ENCODE assay signal across 22 cellular contexts in the genomic region with DNA sequence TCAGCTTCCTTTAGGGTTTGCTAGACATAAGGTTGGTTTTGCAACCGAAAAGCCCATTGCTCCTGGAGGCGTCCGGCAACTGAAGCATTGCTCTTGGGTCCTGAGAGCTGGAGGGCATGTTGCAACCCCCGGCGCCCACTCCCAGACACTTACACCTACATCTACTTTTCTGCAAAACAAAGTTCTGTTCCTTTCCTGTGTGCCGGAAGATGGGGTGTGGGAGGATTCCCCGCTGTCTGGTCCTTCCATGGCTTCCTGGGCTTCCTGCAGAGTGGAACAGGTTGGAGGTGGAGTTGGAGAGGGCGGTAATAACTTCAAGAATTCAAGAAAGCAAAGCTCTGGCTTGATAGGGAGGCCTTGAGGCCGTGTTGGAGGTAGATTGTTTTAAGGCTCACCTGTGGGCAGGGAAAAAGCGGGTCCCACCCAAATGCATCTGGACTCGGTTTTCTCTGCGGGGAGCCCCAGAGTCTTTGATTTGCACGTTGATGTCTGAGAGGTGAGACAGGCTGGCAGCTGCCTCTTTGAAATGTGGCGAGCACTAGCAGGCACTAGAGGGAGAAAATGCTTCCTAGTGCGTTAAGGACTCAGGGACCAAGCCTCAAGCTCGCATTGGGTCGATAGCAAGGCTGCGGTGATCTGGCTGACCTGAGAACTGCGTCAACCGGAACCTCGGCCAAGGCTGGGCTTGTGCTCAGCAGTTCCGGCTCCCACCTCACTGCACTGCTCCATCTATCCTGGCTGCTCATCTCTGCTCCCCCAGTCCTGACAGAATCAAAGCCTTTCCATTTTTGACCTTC. TPM values are rescaled to one million over a fixed set of nuclear protein-coding genes. Genes with fewer than 3 reads are reported as not detected.
DNase-seq lines count a peak whose midpoint lies in the region; ATAC-seq and TF ChIP-seq lines count a peak whose summit lies in the region.
"Had no signal": no experiment of that assay in that cellular context is flagged by ENCODE, and none has a peak within 500 bp of the region (broad histone marks: within the 10 kb centered on the region; RNA-seq: fewer than 3 reads in every experiment).

No MANE protein-coding gene starts in this region.

- ATAC-seq in SK-N-SH treated with all-trans-retinoic acid at 6 μM for 48 hours (no peak), HG02610 (IDR thresholded peaks at IDR 0.05; ENCODE audit: unreplicated experiment) (no peak)
- no peak for ATAC-seq in activated T-helper 17 cell treated with anti-CD3 and anti-CD28 coated beads, Interleukin-2, amount 50 U/mL, for 72 hours (replicated peaks)
- ATAC-seq: CD8-positive, alpha-beta T cell had no signal

- H3K4me1 Mint-ChIP-seq in activated T-helper 17 cell treated with anti-CD3 and anti-CD28 coated beads, Interleukin-2, amount 50 U/mL, for 72 hours = no peaks in the 10 kb centered on the region

- intact Hi-C loops in prostate gland (cut with DNase I) = no loop called here

- H3K4me1 ChIP-seq in SK-N-SH (ENCODE audit: control insufficient read depth in 1 of 2, insufficient read depth in 2 of 2, low read depth in 1 of 2, low read length in 1 of 2) (no peaks in the 10 kb centered on the region), prostate gland (replicated peaks) (no peaks in the 10 kb centered on the region)
- H3K4me1 ChIP-seq: HAP-1 had no signal

- no peaks in the 10 kb centered on the region for H3K9me3 ChIP-seq in SK-N-SH
- H3K9me3 ChIP-seq in prostate gland = no peaks in the 10 kb centered on the region
- H3K9me3 ChIP-seq: HAP-1 had no signal

- no peak overlapping the region for H2AFZ ChIP-seq in SK-N-SH (ENCODE audit: low read depth)

- POLR2A ChIA-PET in SK-N-SH (lab: Yijun Ruan, JAX) = no interaction called here

- peaks cover 69% of the 10 kb centered on the region for H3K27me3 ChIP-seq in SK-N-SH (ENCODE audit: insufficient read depth)
- H3K27me3 ChIP-seq in prostate gland (replicated peaks; ENCODE audit: insufficient read depth) = no peaks in the 10 kb centered on the region

- H3K79me2 ChIP-seq in SK-N-SH (ENCODE audit: insufficient read depth) = no peaks in the 10 kb centered on the region

- peaks cover 4% of the 10 kb centered on the region for H3K36me3 Mint-ChIP-seq in activated T-helper 17 cell treated with anti-CD3 and anti-CD28 coated beads, Interleukin-2, amount 50 U/mL, for 72 hours (ENCODE audit: low read depth)
- H3K36me3 Mint-ChIP-seq: CD8-positive, alpha-beta T cell had no signal

- peak; percentile 3 for DNase-seq in SK-N-SH
- DNase-seq in epidermal melanocyte (ENCODE audit: insufficient read length, low spot score) = peak; percentile 11
- peak; percentile 69 for DNase-seq in mucosa of gallbladder (ENCODE audit: low spot score)
- no peak for DNase-seq in prostate gland (ENCODE audit: low spot score)
- DNase-seq in NCI-H748 treated with DMSO at 0.1 percent for 48 hours (lab: John Stamatoyannopoulos, UW) = no peak
- DNase-seq: 8988T; AML-193; C1 segment of cervical spinal cord; CD8-positive, alpha-beta T cell; DND-41; IMR-90; NCI-H1105; NCI-H146; NCI-H2029 treated with DMSO at 0.1 percent for 48 hours; NCI-H2171; NCI-H345; NCI-H524; Right ventricle myocardium superior had no signal

- CTCF ChIA-PET in SK-N-SH (lab: Yijun Ruan, JAX) = interaction anchor here (0.7 to 1.6 kb wide), 3 partner anchors 13 to 216 kb away, joined by 3 to 6 read pairs (median 3); no protein-coding TSS in a partner anchor

- H3K4me3 ChIP-seq in SK-N-SH (ENCODE audit: low read depth in 2 of 2, low read length in 1 of 2) = no peak overlapping the region
- H3K4me3 ChIP-seq in prostate gland = no peak overlapping the region
- H3K4me3 ChIP-seq: HAP-1 had no signal

- H3K27ac Mint-ChIP-seq in activated T-helper 17 cell treated with anti-CD3 and anti-CD28 coated beads, Interleukin-2, amount 50 U/mL, for 72 hours = no peak overlapping the region
- H3K27ac Mint-ChIP-seq: CD8-positive, alpha-beta T cell had no signal

- H3K4me3 Mint-ChIP-seq in activated T-helper 17 cell treated with anti-CD3 and anti-CD28 coated beads, Interleukin-2, amount 50 U/mL, for 72 hours = no peak overlapping the region
- H3K4me3 Mint-ChIP-seq: CD8-positive, alpha-beta T cell had no signal

- H3K27ac ChIP-seq in SK-N-SH (ENCODE audit: low read depth in 2 of 2, low read length in 1 of 2) (no peak overlapping the region), prostate gland (no peak overlapping the region)

- H3K27me3 Mint-ChIP-seq in activated T-helper 17 cell treated with anti-CD3 and anti-CD28 coated beads, Interleukin-2, amount 50 U/mL, for 72 hours = peaks cover 24% of the 10 kb centered on the region

- H3K9me3 Mint-ChIP-seq in activated T-helper 17 cell treated with anti-CD3 and anti-CD28 coated beads, Interleukin-2, amount 50 U/mL, for 72 hours = peaks cover 7% of the 10 kb centered on the region
- H3K9me3 Mint-ChIP-seq: CD8-positive, alpha-beta T cell had no signal

- no peak overlapping the region for H3K9ac ChIP-seq in SK-N-SH

- WGBS in SK-N-SH (ENCODE audit: low lambda C conversion rate) = 23% methylated on average over 15 of the region's 22 CpGs
- WGBS in prostate gland = 83% methylated on average over 22 of the region's 22 CpGs

- H3K4me2 ChIP-seq in SK-N-SH = no peak overlapping the region

- TF ChIP-seq RAD21 in SK-N-SH (IDR thresholded peaks at IDR 0.05; ENCODE audit: low read length) = no peak

- no peaks in the 10 kb centered on the region for H3K9me2 ChIP-seq in SK-N-SH

- TF ChIP-seq CTCF in SK-N-SH (IDR thresholded peaks at IDR 0.05) = no peak
- TF ChIP-seq CTCF in prostate gland (IDR thresholded peaks at IDR 0.05) = no peak

- no peaks in the 10 kb centered on the region for H4K20me1 ChIP-seq in SK-N-SH (ENCODE audit: insufficient read depth)

- TF ChIP-seq POLR2A in prostate gland (IDR thresholded peaks at IDR 0.05) = no peak

- H3K36me3 ChIP-seq in SK-N-SH (replicated peaks in 1 of 2; ENCODE audit: control insufficient read depth in 1 of 2, insufficient read depth in 2 of 2, low read length in 1 of 2) (no peaks in the 10 kb centered on the region), prostate gland (no peaks in the 10 kb centered on the region)
- H3K36me3 ChIP-seq: HAP-1 had no signal

- no peak for TF ChIP-seq EP300 in SK-N-SH (IDR thresholded peaks at IDR 0.05; ENCODE audit: borderline replicate concordance in 1 of 2, low read depth in 1 of 2, low read length in 1 of 2)

- H3F3A ChIP-seq in SK-N-SH (replicated peaks; ENCODE audit: insufficient read depth) = no peaks in the 10 kb centered on the region

TF ChIP-seq in SK-N-SH, 30 proteins besides CTCF, POLR2A, EP300 and RAD21 (continues in another document):
- TF ChIP-seq GABPA (IDR thresholded peaks at IDR 0.05; ENCODE audit: low read depth) (no peak), MXI1 (IDR thresholded peaks at IDR 0.05; ENCODE audit: low read depth, low read length) (no peak), NFIC (IDR thresholded peaks at IDR 0.05; ENCODE audit: borderline replicate concordance) (no peak), CHD2 (IDR thresholded peaks at IDR 0.05; ENCODE audit: low read length, partially characterized antibody) (no peak)
- TF ChIP-seq, protein P1, sequence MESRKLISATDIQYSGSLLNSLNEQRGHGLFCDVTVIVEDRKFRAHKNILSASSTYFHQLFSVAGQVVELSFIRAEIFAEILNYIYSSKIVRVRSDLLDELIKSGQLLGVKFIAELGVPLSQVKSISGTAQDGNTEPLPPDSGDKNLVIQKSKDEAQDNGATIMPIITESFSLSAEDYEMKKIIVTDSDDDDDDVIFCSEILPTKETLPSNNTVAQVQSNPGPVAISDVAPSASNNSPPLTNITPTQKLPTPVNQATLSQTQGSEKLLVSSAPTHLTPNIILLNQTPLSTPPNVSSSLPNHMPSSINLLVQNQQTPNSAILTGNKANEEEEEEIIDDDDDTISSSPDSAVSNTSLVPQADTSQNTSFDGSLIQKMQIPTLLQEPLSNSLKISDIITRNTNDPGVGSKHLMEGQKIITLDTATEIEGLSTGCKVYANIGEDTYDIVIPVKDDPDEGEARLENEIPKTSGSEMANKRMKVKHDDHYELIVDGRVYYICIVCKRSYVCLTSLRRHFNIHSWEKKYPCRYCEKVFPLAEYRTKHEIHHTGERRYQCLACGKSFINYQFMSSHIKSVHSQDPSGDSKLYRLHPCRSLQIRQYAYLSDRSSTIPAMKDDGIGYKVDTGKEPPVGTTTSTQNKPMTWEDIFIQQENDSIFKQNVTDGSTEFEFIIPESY (IDR thresholded peaks at IDR 0.05; ENCODE audit: borderline replicate concordance, low read depth) = no peak

TF ChIP-seq in SK-N-SH treated with all-trans-retinoic acid at 6 μM for 48 hours, 23 proteins besides CTCF, POLR2A, EP300 and RAD21 (continues in another document):
- TF ChIP-seq SNAI2 (CRISPR knock-in tag; IDR thresholded peaks at IDR 0.05) (no peak), ZC3H10 (CRISPR knock-in tag; IDR thresholded peaks at IDR 0.05) (no peak), ZNF70 (CRISPR knock-in tag; IDR thresholded peaks at IDR 0.05) (no peak), RARB (CRISPR knock-in tag; IDR thresholded peaks at IDR 0.05) (no peak), ZFP30 (CRISPR knock-in tag; IDR thresholded peaks at IDR 0.05) (no peak), CSDC2 (CRISPR knock-in tag; IDR thresholded peaks at IDR 0.05) (no peak), TOX (CRISPR knock-in tag; IDR thresholded peaks at IDR 0.05; ENCODE audit: borderline replicate concordance) (no peak), GLIS3 (CRISPR knock-in tag; IDR thresholded peaks at IDR 0.05) (no peak), ISL1 (CRISPR knock-in tag; IDR thresholded peaks at IDR 0.05) (no peak), ZNF8 (CRISPR knock-in tag; IDR thresholded peaks at IDR 0.05) (no peak)
- TF ChIP-seq, protein P2, sequence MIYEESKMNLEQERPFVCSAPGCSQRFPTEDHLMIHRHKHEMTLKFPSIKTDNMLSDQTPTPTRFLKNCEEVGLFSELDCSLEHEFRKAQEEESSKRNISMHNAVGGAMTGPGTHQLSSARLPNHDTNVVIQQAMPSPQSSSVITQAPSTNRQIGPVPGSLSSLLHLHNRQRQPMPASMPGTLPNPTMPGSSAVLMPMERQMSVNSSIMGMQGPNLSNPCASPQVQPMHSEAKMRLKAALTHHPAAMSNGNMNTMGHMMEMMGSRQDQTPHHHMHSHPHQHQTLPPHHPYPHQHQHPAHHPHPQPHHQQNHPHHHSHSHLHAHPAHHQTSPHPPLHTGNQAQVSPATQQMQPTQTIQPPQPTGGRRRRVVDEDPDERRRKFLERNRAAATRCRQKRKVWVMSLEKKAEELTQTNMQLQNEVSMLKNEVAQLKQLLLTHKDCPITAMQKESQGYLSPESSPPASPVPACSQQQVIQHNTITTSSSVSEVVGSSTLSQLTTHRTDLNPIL (CRISPR knock-in tag; IDR thresholded peaks at IDR 0.05; ENCODE audit: low read depth) = no peak

RNA-seq across cellular contexts. Expression of a gene that starts 39.5 kb away (rescaled TPM):
- polyA plus RNA-seq in SK-N-SH (2012; rRNA removed) = 2.8 and 3.9 TPM in 2 replicates
- 2.8 and 3.7 TPM in 2 replicates for polyA plus RNA-seq in SK-N-SH (2012; cell fraction: cytosol; rRNA removed)
- 3.8 and 5.0 TPM in 2 replicates for polyA plus RNA-seq in SK-N-SH (2012; cell fraction: nucleus; rRNA removed)
- total RNA-seq in mucosa of gallbladder = 288 TPM
- total RNA-seq in prostate gland = 10 to 100 TPM; 48.7 to 58.1 TPM
- total RNA-seq in activated T-helper 17 cell treated with anti-CD3 and anti-CD28 coated beads, Interleukin-2, amount 50 U/mL, for 72 hours = not detected
- total RNA-seq: CD8-positive, alpha-beta T cell had no signal

Comparison
In these comparisons a context has a peak if more than half of its experiments do, and no peak if none do; other contexts are left out.
1. DNase-seq: peak in SK-N-SH (single experiment), epidermal melanocyte (single experiment) and mucosa of gallbladder (single experiment); none in prostate gland (single experiment) and NCI-H748 treated with DMSO at 0.1 percent for 48 hours (single experiment).
2. RNA of a gene that starts 39.5 kb away (total RNA-seq): 288 TPM in mucosa of gallbladder (single experiment) and 48.7 to 58.1 TPM in prostate gland; not detected in activated T-helper 17 cell treated with anti-CD3 and anti-CD28 coated beads, Interleukin-2, amount 50 U/mL, for 72 hours; every median in the first group is over 10 times any median in the second.